In the genomic region with DNA sequence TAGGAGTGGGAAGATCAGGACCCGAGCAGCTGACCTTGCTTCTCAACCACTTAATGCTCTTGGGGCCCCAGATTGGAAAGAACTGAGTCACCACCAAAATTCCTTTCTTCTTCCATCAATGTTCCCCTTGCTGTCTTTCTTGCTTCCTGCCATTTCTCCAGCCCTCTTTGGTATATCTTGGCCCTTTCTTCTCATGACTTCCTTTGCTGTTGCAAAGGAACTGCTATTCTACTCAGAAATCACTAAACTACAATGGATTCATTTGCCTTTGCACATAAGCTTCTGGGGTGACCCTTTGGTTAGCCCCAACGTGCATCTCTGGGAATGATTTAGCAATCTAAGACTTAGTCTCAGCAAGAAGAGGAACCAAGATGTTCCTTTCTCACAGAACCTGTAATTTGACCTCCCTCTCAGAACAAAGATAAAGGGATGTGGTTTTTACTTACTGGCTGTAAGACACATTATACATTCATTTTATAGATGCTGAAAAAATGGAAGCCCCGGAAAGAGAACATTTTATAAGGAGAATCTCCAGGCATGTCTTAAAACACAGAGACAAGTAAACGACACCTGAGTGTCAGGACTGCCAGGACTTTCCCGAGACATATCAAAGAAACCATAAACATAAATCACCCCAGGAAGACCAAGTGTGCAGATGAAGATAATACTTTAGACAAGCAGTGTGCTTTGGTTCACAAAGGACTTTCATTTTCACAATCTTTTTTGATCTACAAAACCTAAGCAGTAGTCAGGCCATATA, we compare ENCODE assay signal across 1 cellular context.
TF ChIP-seq lines count a peak whose summit lies in the region.

No MANE protein-coding gene starts in this region.

TF ChIP-seq in GM12878, 131 proteins besides CTCF, POLR2A, EP300 and RAD21 (continued from another document):
- TF ChIP-seq GABPA (IDR thresholded peaks at IDR 0.05; ENCODE audit: low read depth) (no peak), SMARCA5 (IDR thresholded peaks at IDR 0.05) (0 out of 2 replicates have a peak, but pooled peaks have one; percentile 30), HDAC6 (IDR thresholded peaks at IDR 0.05; ENCODE audit: unreplicated experiment) (no peak), PML (IDR thresholded peaks at IDR 0.05; ENCODE audit: low read length) (no peak; the same call in none of the 2 replicates), POLR2AphosphoS2 (IDR thresholded peaks at IDR 0.05; ENCODE audit: low read depth, low read length) (no peak), EED (IDR thresholded peaks at IDR 0.05; ENCODE audit: low read depth) (peak; percentile 48), ZNF687 (IDR thresholded peaks at IDR 0.05) (peak; percentile 73)
